ENCODE assay signal across 8 cellular contexts in genomic region chr19:40576585-40577451, GRCh38. TPM values are rescaled to one million over a fixed set of nuclear protein-coding genes. Genes with fewer than 3 reads are reported as not detected.
DNase-seq lines count a peak whose midpoint lies in the region; ATAC-seq and TF ChIP-seq lines count a peak whose summit lies in the region.

TSS of gene SHKBP1 (plus strand) at chr19:40576873. CDS start at chr19:40576900, 27 bp downstream.

- peak within 1 kb of the TSS; percentile 74 for H3K27ac Mint-ChIP-seq in activated CD4-positive, alpha-beta T cell treated with anti-CD3 and anti-CD28 coated beads for 36 hours
- H3K27ac Mint-ChIP-seq in chondrocyte (ENCODE audit: unreplicated experiment), result peak within 1 kb of the TSS; percentile 69

- no peak for TF ChIP-seq CTCF in chondrocyte (IDR thresholded peaks at IDR 0.05)

- DNase-seq in Ammon's horn (ENCODE audit: low spot score) (peak; percentile 95), GM19238 (ENCODE audit: insufficient read length, low spot score) (peak; percentile 99), NCI-H510A treated with DMSO at 0.1 percent for 48 hours (lab: John Stamatoyannopoulos, UW) (peak; percentile 91), chondrocyte (ENCODE audit: low spot score) (peak; percentile 96), kidney tubule cell (ENCODE audit: low spot score) (peak; percentile 93)
- peak; percentile 96 for DNase-seq in activated CD4-positive, alpha-beta T cell treated with anti-CD3 and anti-CD28 coated beads for 36 hours
- peak; percentile 82 for DNase-seq in stimulated activated CD4-positive, alpha-beta T cell treated with anti-CD3 and anti-CD28 coated beads, Interleukin-1b, Interleukin-23, amount 100 ng/mL, for 1 hour (ENCODE audit: low read depth in 2 of 2)

- no peaks in the 10 kb centered on the region for H3K9me3 Mint-ChIP-seq in activated CD4-positive, alpha-beta T cell treated with anti-CD3 and anti-CD28 coated beads for 36 hours (ENCODE audit: low read depth)
- H3K9me3 Mint-ChIP-seq in chondrocyte (ENCODE audit: low read depth), result no peaks in the 10 kb centered on the region

- peak within 1 kb of the TSS; percentile 85 for H3K4me3 Mint-ChIP-seq in activated CD4-positive, alpha-beta T cell treated with anti-CD3 and anti-CD28 coated beads for 36 hours
- H3K4me3 Mint-ChIP-seq in chondrocyte (ENCODE audit: unreplicated experiment), result peak within 1 kb of the TSS; percentile 88

- peaks cover 14% of the 10 kb centered on the region for H3K36me3 Mint-ChIP-seq in activated CD4-positive, alpha-beta T cell treated with anti-CD3 and anti-CD28 coated beads for 36 hours (ENCODE audit: low read depth)
- H3K36me3 Mint-ChIP-seq in chondrocyte (ENCODE audit: low read depth), result peaks cover 12% of the 10 kb centered on the region

- peaks cover 16% of the 10 kb centered on the region for H3K4me1 Mint-ChIP-seq in activated CD4-positive, alpha-beta T cell treated with anti-CD3 and anti-CD28 coated beads for 36 hours
- H3K4me1 Mint-ChIP-seq in chondrocyte (ENCODE audit: low read depth), result peaks cover 15% of the 10 kb centered on the region

- POLR2A ChIA-PET in activated CD4-positive, alpha-beta T cell treated with anti-CD3 and anti-CD28 coated beads for 36 hours (lab: Charles Lee), result no interaction called here

- intact Hi-C loops in activated CD4-positive, alpha-beta T cell treated with anti-CD3 and anti-CD28 coated beads for 36 hours (cut with DNase I, micrococcal nuclease), result loop anchor here (1.0 to 2.0 kb wide), 7 partner anchors 21 to 292 kb away; partner anchors contain the start of genes C19orf47 (in 2 of the 2), PLD3 (in 2 of the 2), AKT2 (in 1 of the 2) and SERTAD3 (in 1 of the 2)

- peak; percentile 94 for ATAC-seq in HG03442 (IDR thresholded peaks at IDR 0.05; ENCODE audit: unreplicated experiment)
- peak; percentile 100 for ATAC-seq in activated CD4-positive, alpha-beta T cell treated with anti-CD3 and anti-CD28 coated beads for 36 hours

- H3K27me3 Mint-ChIP-seq in activated CD4-positive, alpha-beta T cell treated with anti-CD3 and anti-CD28 coated beads for 36 hours, result no peaks in the 10 kb centered on the region
- no peaks in the 10 kb centered on the region for H3K27me3 Mint-ChIP-seq in chondrocyte (ENCODE audit: low read depth)

- CTCF ChIA-PET in activated CD4-positive, alpha-beta T cell treated with anti-CD3 and anti-CD28 coated beads for 36 hours (lab: Charles Lee), result interaction anchor here (0.8 kb wide), 1 partner anchor 358 kb away, joined by 3 read pairs; no protein-coding TSS in a partner anchor

RNA-seq across cellular contexts. Expression of gene SHKBP1, which starts in this region (rescaled TPM):
- total RNA-seq in activated CD4-positive, alpha-beta T cell treated with anti-CD3 and anti-CD28 coated beads for 36 hours, result 100 to 1,000 TPM; 100 to 155 TPM
- total RNA-seq in chondrocyte, result 40.9 to 47.8 TPM (median 46.8 TPM) in 3 replicates

Comparison
In these comparisons a context has a peak if more than half of its experiments do, and no peak if none do; other contexts are left out.
1. Peak in every context shown above with its lines: DNase-seq and ATAC-seq.